ENCODE assay signal across 18 cellular contexts in genomic region chr1:230768903-230769570, GRCh38. TPM values are rescaled to one million over a fixed set of nuclear protein-coding genes. Genes with fewer than 3 reads are reported as not detected.
DNase-seq lines count a peak whose midpoint lies in the region; TF ChIP-seq lines count a peak whose summit lies in the region.
"Had no signal": no experiment of that assay in that cellular context is flagged by ENCODE, and none has a peak within 500 bp of the region (broad histone marks: within the 10 kb centered on the region; RNA-seq: fewer than 3 reads in every experiment).

No MANE protein-coding gene starts in this region.

- H3K4me3 ChIP-seq in LNCaP clone FGC (ENCODE audit: low read depth, low read length), result no peak overlapping the region
- no peak overlapping the region for H3K4me3 ChIP-seq in fibroblast of lung (replicated peaks in 1 of 4; ENCODE audit: control extremely low read depth in 1 of 4, insufficient read depth in 1 of 4, low read depth in 3 of 4, low read length in 4 of 4)
- no peak overlapping the region for H3K4me3 ChIP-seq in neural progenitor cell
- H3K4me3 ChIP-seq: cardiac muscle cell, esophagus squamous epithelium, K562, vagina had no signal

- H3K27ac ChIP-seq in fibroblast of lung (ENCODE audit: insufficient read depth, low read length) (no peak overlapping the region), neural progenitor cell (no peak overlapping the region)
- H3K27ac ChIP-seq: cardiac muscle cell, esophagus squamous epithelium, vagina had no signal

- no peaks in the 10 kb centered on the region for H3K79me2 ChIP-seq in fibroblast of lung (ENCODE audit: control insufficient read depth, insufficient read depth, low read length)
- no peaks in the 10 kb centered on the region for H3K79me2 ChIP-seq in neural progenitor cell (ENCODE audit: low read depth)

- no peak for TF ChIP-seq CTCF in LNCaP clone FGC (IDR thresholded peaks at IDR 0.05; ENCODE audit: control insufficient read depth, extremely low read depth, insufficient read depth)
- no peak for TF ChIP-seq CTCF in fibroblast of lung (conservative IDR thresholded peaks at IDR 0.05 in 1 of 2, IDR thresholded peaks at IDR 0.05 in 1 of 2; ENCODE audit: low read depth in 1 of 2, low read length in 2 of 2)
- no peak for TF ChIP-seq CTCF in neural progenitor cell (IDR thresholded peaks at IDR 0.05)

- H3K36me3 ChIP-seq in fibroblast of lung (ENCODE audit: control insufficient read depth, insufficient read depth, low read length) (no peaks in the 10 kb centered on the region), neural progenitor cell (no peaks in the 10 kb centered on the region)
- H3K36me3 ChIP-seq: cardiac muscle cell, esophagus squamous epithelium, vagina had no signal

- H4K20me1 ChIP-seq in fibroblast of lung (ENCODE audit: control insufficient read depth, extremely low read depth, insufficient read depth, low read length), result no peaks in the 10 kb centered on the region
- no peaks in the 10 kb centered on the region for H4K20me1 ChIP-seq in neural progenitor cell (ENCODE audit: low read depth)

- peaks cover 7% of the 10 kb centered on the region for H3K4me1 ChIP-seq in fibroblast of lung (ENCODE audit: control insufficient read depth, extremely low read depth, insufficient read depth, low read length)
- no peaks in the 10 kb centered on the region for H3K4me1 ChIP-seq in neural progenitor cell
- H3K4me1 ChIP-seq: vagina had no signal

- H3K9me3 Mint-ChIP-seq in neural progenitor cell, result peaks cover 6% of the 10 kb centered on the region
- no peaks in the 10 kb centered on the region for H3K9me3 Mint-ChIP-seq in activated CD4-positive, alpha-beta memory T cell treated with anti-CD3 and anti-CD28 coated beads, Interleukin-2, amount 10 ng/mL, durations not matched to agents 7 days and 5 days
- H3K9me3 Mint-ChIP-seq: activated T-cell treated with anti-CD3 and anti-CD28 coated beads, Interleukin-2, amount 50 U/mL, for 24 hours had no signal

- no peak overlapping the region for H3K27ac Mint-ChIP-seq in neural progenitor cell
- no peak overlapping the region for H3K27ac Mint-ChIP-seq in activated CD4-positive, alpha-beta memory T cell treated with anti-CD3 and anti-CD28 coated beads, Interleukin-2, amount 10 ng/mL, durations not matched to agents 7 days and 5 days
- H3K27ac Mint-ChIP-seq: activated T-cell treated with anti-CD3 and anti-CD28 coated beads, Interleukin-2, amount 50 U/mL, for 24 hours had no signal

- CTCF ChIA-PET in activated CD4-positive, alpha-beta memory T cell treated with anti-CD3 and anti-CD28 coated beads, Interleukin-2, amount 10 ng/mL, durations not matched to agents 7 days and 5 days (lab: Charles Lee), result no interaction called here

- no peaks in the 10 kb centered on the region for H3F3A ChIP-seq in neural progenitor cell (ENCODE audit: low read depth)

- H3K27me3 ChIP-seq in fibroblast of lung (ENCODE audit: control insufficient read depth, insufficient read depth, low read length) (no peaks in the 10 kb centered on the region), neural progenitor cell (no peaks in the 10 kb centered on the region)
- H3K27me3 ChIP-seq: cardiac muscle cell, vagina had no signal

- H3K9ac ChIP-seq in fibroblast of lung (ENCODE audit: insufficient read depth, low read length), result no peak overlapping the region
- H3K9ac ChIP-seq in neural progenitor cell, result no peak overlapping the region

- H3K4me1 Mint-ChIP-seq in neural progenitor cell, result peaks cover 4% of the 10 kb centered on the region
- H3K4me1 Mint-ChIP-seq in activated CD4-positive, alpha-beta memory T cell treated with anti-CD3 and anti-CD28 coated beads, Interleukin-2, amount 10 ng/mL, durations not matched to agents 7 days and 5 days, result no peaks in the 10 kb centered on the region
- H3K4me1 Mint-ChIP-seq: naive thymus-derived CD8-positive, alpha-beta T cell had no signal

- H3K9me3 ChIP-seq in fibroblast of lung (ENCODE audit: control insufficient read depth, insufficient read depth, low read depth, low read length) (no peaks in the 10 kb centered on the region), neural progenitor cell (ENCODE audit: low read depth) (no peaks in the 10 kb centered on the region)
- H3K9me3 ChIP-seq: esophagus squamous epithelium, vagina had no signal

- peaks cover 2% of the 10 kb centered on the region for H3K27me3 Mint-ChIP-seq in neural progenitor cell (ENCODE audit: insufficient read depth, low read depth)
- peaks cover 4% of the 10 kb centered on the region for H3K27me3 Mint-ChIP-seq in activated CD4-positive, alpha-beta memory T cell treated with anti-CD3 and anti-CD28 coated beads, Interleukin-2, amount 10 ng/mL, durations not matched to agents 7 days and 5 days

- no peaks in the 10 kb centered on the region for H3K36me3 Mint-ChIP-seq in neural progenitor cell
- no peaks in the 10 kb centered on the region for H3K36me3 Mint-ChIP-seq in activated CD4-positive, alpha-beta memory T cell treated with anti-CD3 and anti-CD28 coated beads, Interleukin-2, amount 10 ng/mL, durations not matched to agents 7 days and 5 days (ENCODE audit: low read depth)
- H3K36me3 Mint-ChIP-seq: naive thymus-derived CD8-positive, alpha-beta T cell had no signal

- no peak overlapping the region for H2AFZ ChIP-seq in fibroblast of lung (ENCODE audit: low read length)
- H2AFZ ChIP-seq in neural progenitor cell (replicated peaks), result peak overlapping the region; percentile 63

- DNase-seq in AG08396 (ENCODE audit: low spot score), result peak; percentile 62
- DNase-seq in LNCaP clone FGC (ENCODE audit: low read depth), result peak; percentile 8
- DNase-seq in fibroblast of lung (ENCODE audit: low read depth in 2 of 2), result peak; percentile 28 to 84
- DNase-seq in neural progenitor cell (ENCODE audit: low spot score), result no peak
- no peak for DNase-seq in activated CD4-positive, alpha-beta memory T cell treated with anti-CD3 and anti-CD28 coated beads, Interleukin-2, amount 10 ng/mL, durations not matched to agents 7 days and 5 days
- no peak for DNase-seq in NOMO-1 (lab: John Stamatoyannopoulos, UW; ENCODE audit: unreplicated experiment in 2 of 2)
- no peak for DNase-seq in NCI-H2227 treated with DMSO at 0.1 percent for 48 hours (lab: John Stamatoyannopoulos, UW)
- DNase-seq in NCI-H1105 treated with DMSO at 0.1 percent for 48 hours (lab: John Stamatoyannopoulos, UW), result no peak
- DNase-seq: activated CD4-positive, CD25-positive, alpha-beta regulatory T cell treated with anti-CD3 and anti-CD28 coated beads, Interleukin-2, amount 50 U/mL, for 72 hours; activated T-cell treated with anti-CD3 and anti-CD28 coated beads, Interleukin-2, amount 50 U/mL, for 24 hours; AML-193; esophagus squamous epithelium; naive thymus-derived CD8-positive, alpha-beta T cell; NCI-H187; stimulated activated CD8-positive, alpha-beta memory T cell treated with anti-CD3 and anti-CD28 coated beads, Interleukin-4, amount 100 ng/mL, for 48 hours had no signal

- POLR2A ChIA-PET in activated CD4-positive, alpha-beta memory T cell treated with anti-CD3 and anti-CD28 coated beads, Interleukin-2, amount 10 ng/mL, durations not matched to agents 7 days and 5 days (lab: Charles Lee), result no interaction called here

- H3K4me2 ChIP-seq in fibroblast of lung (ENCODE audit: extremely low read depth, insufficient read depth, low read length) (no peak overlapping the region), neural progenitor cell (no peak overlapping the region)

- no peak overlapping the region for H3K4me3 Mint-ChIP-seq in neural progenitor cell
- H3K4me3 Mint-ChIP-seq in activated CD4-positive, alpha-beta memory T cell treated with anti-CD3 and anti-CD28 coated beads, Interleukin-2, amount 10 ng/mL, durations not matched to agents 7 days and 5 days, result no peak overlapping the region
- H3K4me3 Mint-ChIP-seq: activated T-cell treated with anti-CD3 and anti-CD28 coated beads, Interleukin-2, amount 50 U/mL, for 24 hours; naive thymus-derived CD8-positive, alpha-beta T cell had no signal

RNA-seq across cellular contexts. Expression of gene CAPN9, which starts 21.8 kb away (rescaled TPM):
- under 0.01 and 0.17 TPM in 2 replicates for total RNA-seq in fibroblast of lung
- 0.05 TPM in 1 of 2 replicates, not detected in the other for polyA plus RNA-seq in fibroblast of lung
- polyA plus RNA-seq in fibroblast of lung (2012), result not detected in 2 replicates
- polyA minus RNA-seq in fibroblast of lung (ENCODE audit: low replicate concordance), result not detected in 2 replicates
- 0.15 and 0.19 TPM in 2 replicates for total RNA-seq in neural progenitor cell (ENCODE audit: low replicate concordance)
- total RNA-seq in activated CD4-positive, alpha-beta memory T cell treated with anti-CD3 and anti-CD28 coated beads, Interleukin-2, amount 10 ng/mL, durations not matched to agents 7 days and 5 days, result not detected
- total RNA-seq: K562; naive thymus-derived CD8-positive, alpha-beta T cell; vagina had no signal
- polyA plus RNA-seq: K562; naive thymus-derived CD8-positive, alpha-beta T cell had no signal

RNA-seq across cellular contexts. Expression of gene AGT, which starts 55.1 kb away (rescaled TPM):
- 10.6 and 14.1 TPM in 2 replicates for total RNA-seq in fibroblast of lung
- polyA plus RNA-seq in fibroblast of lung, result 0.38 and 3.7 TPM in 2 replicates
- 0.22 and 2.7 TPM in 2 replicates for polyA plus RNA-seq in fibroblast of lung (2012)
- 0.41 and 2.8 TPM in 2 replicates for polyA minus RNA-seq in fibroblast of lung (ENCODE audit: low replicate concordance)
- 0.15 and 0.80 TPM in 2 replicates for total RNA-seq in neural progenitor cell (ENCODE audit: low replicate concordance)
- total RNA-seq in activated CD4-positive, alpha-beta memory T cell treated with anti-CD3 and anti-CD28 coated beads, Interleukin-2, amount 10 ng/mL, durations not matched to agents 7 days and 5 days, result not detected
- total RNA-seq: naive thymus-derived CD8-positive, alpha-beta T cell had no signal
- polyA plus RNA-seq: K562; naive thymus-derived CD8-positive, alpha-beta T cell had no signal

Comparison
In these comparisons a context has a peak if more than half of its experiments do, and no peak if none do; other contexts are left out.
1. DNase-seq: peak in AG08396 (single experiment), LNCaP clone FGC (single experiment) and fibroblast of lung (2 of 2); none in neural progenitor cell (single experiment), activated CD4-positive, alpha-beta memory T cell treated with anti-CD3 and anti-CD28 coated beads, Interleukin-2, amount 10 ng/mL, durations not matched to agents 7 days and 5 days (single experiment), NOMO-1 (0 of 2), NCI-H2227 treated with DMSO at 0.1 percent for 48 hours (single experiment) and NCI-H1105 treated with DMSO at 0.1 percent for 48 hours (single experiment).